In genomic region chr5:11681796-11682195, GRCh38 we compare ENCODE assay signal across 8 cellular contexts.
"Had no signal": no experiment of that assay in that cellular context is flagged by ENCODE, and none has a peak within 500 bp of the region (broad histone marks: within the 10 kb centered on the region; RNA-seq: fewer than 3 reads in every experiment).

No MANE protein-coding gene starts in this region.

- DNase-seq: GM23248, H9, HCEC 1CT, IMR-90 had no signal

- H3K27ac ChIP-seq: GM23248 had no signal

- FAIRE-seq: H1, H54, HTR-8/SVneo, K562 had no signal

- ATAC-seq: K562 had no signal

- H2AFZ ChIP-seq: GM23248 had no signal

- H3K9ac ChIP-seq: GM23248 had no signal

- H3K4me3 ChIP-seq: GM23248, K562 had no signal
